In genomic region chr18:58650830-58651229, GRCh38 we compare ENCODE assay signal across 2 cellular contexts. TPM values are rescaled to one million over a fixed set of nuclear protein-coding genes. Genes with fewer than 3 reads are reported as not detected.
"Had no signal": no experiment of that assay in that cellular context is flagged by ENCODE, and none has a peak within 500 bp of the region (broad histone marks: within the 10 kb centered on the region; RNA-seq: fewer than 3 reads in every experiment).

No MANE protein-coding gene starts in this region.

RNA-seq across cellular contexts. Expression of gene ALPK2, which starts 21.9 kb away (rescaled TPM):
- total RNA-seq: lower lobe of right lung had no signal
- polyA plus RNA-seq: neural cell had no signal
